ENCODE assay signal across 8 cellular contexts in the genomic region with DNA sequence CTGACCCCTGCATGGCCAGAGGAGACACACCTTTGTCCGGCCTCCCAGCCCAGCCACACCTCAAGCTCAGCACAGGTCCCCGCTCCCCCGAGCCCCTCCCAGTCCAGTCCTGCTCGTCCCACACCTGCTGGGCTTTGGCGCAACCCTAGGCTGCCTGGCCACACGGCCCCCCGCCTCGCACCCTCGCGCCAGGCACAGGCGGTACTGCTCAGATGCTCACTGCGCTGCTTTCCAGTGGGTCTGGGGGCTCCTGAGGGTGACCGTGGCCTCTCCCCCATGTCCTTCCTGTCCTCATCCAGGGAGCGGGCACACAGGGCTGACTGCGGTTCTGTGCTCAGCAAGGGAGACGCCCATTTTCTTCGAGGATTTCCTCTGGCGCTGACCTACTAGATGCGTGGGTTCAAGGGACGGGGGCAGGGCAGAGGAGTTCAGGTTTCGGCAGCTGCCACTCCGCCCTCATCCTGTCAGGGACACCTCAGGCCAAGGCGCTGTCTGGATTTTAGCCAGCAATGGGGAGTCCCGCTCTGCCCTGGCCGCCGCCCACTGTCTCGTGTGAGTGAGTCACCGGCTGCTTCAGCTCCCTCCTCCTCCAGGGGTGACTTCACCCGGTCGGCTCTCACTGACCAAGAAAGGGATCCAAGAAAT.
A peak's percentile ranks its signal among the peaks of the same experiment; 100 is the strongest.
DNase-seq lines count a peak whose midpoint lies in the region; ATAC-seq and TF ChIP-seq lines count a peak whose summit lies in the region.

No MANE protein-coding gene starts in this region.

- H3K36me3 ChIP-seq in WERI-Rb-1 (no peaks in the 10 kb centered on the region), left lung (no peaks in the 10 kb centered on the region)

- ATAC-seq in HG03442 (IDR thresholded peaks at IDR 0.05; ENCODE audit: unreplicated experiment) = peak; percentile 76
- peak; percentile 94 for ATAC-seq in left lung

- peak; percentile 70 for DNase-seq in activated naive CD4-positive, alpha-beta T cell treated with Interleukin-2 at 50 U/mL for 16 hours
- DNase-seq in activated naive CD4-positive, alpha-beta T cell (lab: John Stamatoyannopoulos, UW) = no peak
- DNase-seq in WERI-Rb-1 (peak; percentile 59), choroid plexus epithelial cell (ENCODE audit: low read depth) (peak; percentile 96), left lung (peak; percentile 95 to 98), NCI-H82 treated with DMSO at 0.1 percent for 48 hours (lab: John Stamatoyannopoulos, UW; ENCODE audit: unreplicated experiment) (no peak)
- peak; percentile 44 to 51 for DNase-seq in stimulated activated CD4-positive, alpha-beta T cell treated with anti-CD3 and anti-CD28 coated beads, Interleukin-2, amount 100 ng/mL, for 48 hours

- H3K9me3 ChIP-seq in WERI-Rb-1 (ENCODE audit: severe bottlenecking) = no peaks in the 10 kb centered on the region
- no peaks in the 10 kb centered on the region for H3K9me3 ChIP-seq in left lung

- H3K27me3 ChIP-seq in WERI-Rb-1 (ENCODE audit: insufficient read depth, low read depth, severe bottlenecking) (no peaks in the 10 kb centered on the region), left lung (peaks cover 0 to 39% of the 10 kb centered on the region in 2 donors)

- TF ChIP-seq CTCF in WERI-Rb-1 (IDR thresholded peaks at IDR 0.05; ENCODE audit: low read depth, low read length) (no peak), choroid plexus epithelial cell (conservative IDR thresholded peaks at IDR 0.05; ENCODE audit: low read depth, low read length) (no peak), left lung (IDR thresholded peaks at IDR 0.05) (no peak)

- H3K4me3 ChIP-seq in WERI-Rb-1 (ENCODE audit: low read depth, low read length) (no peak overlapping the region), choroid plexus epithelial cell (ENCODE audit: low read depth, low read length) (no peak overlapping the region), left lung (no peak overlapping the region)

- H3K27ac ChIP-seq in WERI-Rb-1 = no peak overlapping the region
- no peak overlapping the region for H3K27ac ChIP-seq in left lung

- H3K4me1 ChIP-seq in left lung = peaks cover 0 to 7% of the 10 kb centered on the region in 2 donors

- intact Hi-C loops in left lung (cut with DNase I) = no loop called here

Comparison
In these comparisons a context has a peak if more than half of its experiments do, and no peak if none do; other contexts are left out.
1. DNase-seq: peak in activated naive CD4-positive, alpha-beta T cell treated with Interleukin-2 at 50 U/mL for 16 hours (single experiment), WERI-Rb-1 (single experiment), choroid plexus epithelial cell (single experiment), left lung (2 of 2) and stimulated activated CD4-positive, alpha-beta T cell treated with anti-CD3 and anti-CD28 coated beads, Interleukin-2, amount 100 ng/mL, for 48 hours (2 of 2); none in activated naive CD4-positive, alpha-beta T cell (0 of 4) and NCI-H82 treated with DMSO at 0.1 percent for 48 hours (single experiment).